1 cellular context compared by ENCODE assay signal in the genomic region with DNA sequence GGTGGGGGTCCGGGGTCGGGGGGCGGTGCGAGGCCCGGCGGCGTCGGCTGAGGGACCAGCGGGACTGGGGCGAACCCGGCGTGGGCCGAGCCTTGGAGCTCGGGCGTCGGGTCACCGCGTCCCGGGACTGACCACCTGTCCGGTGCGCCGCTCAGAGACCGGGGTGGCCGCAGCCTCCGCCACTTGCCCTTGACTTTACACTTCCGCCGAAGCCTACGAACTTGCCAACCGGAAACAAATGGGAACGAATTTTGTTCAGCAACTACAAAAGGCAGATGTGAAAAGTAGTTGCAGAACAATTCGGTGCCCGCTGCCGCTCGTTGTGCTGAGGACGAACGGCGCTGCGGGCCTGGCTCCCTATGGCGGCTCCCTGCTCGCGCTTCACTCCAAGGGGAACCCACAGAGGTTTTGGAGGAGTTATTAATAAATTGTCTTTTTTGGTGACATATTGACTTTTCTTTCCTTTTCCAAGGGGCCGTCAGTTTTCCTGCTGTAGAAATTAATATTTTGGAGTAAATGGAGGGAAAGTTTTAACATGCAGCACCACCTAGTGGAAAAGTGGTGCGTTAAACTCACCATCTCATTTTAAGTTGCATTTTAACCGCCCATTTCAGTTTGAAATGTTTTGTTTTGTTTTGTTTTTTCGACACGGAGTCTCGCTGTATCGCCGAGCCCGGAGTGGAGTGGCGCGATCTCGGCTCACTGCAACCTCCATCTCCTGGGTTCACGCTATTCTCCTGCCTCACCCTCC.
TF ChIP-seq lines count a peak whose summit lies in the region.

No MANE protein-coding gene starts in this region.

TF ChIP-seq in endothelial cell of umbilical vein, 7 proteins besides CTCF, POLR2A, EP300 and RAD21:
- TF ChIP-seq GATA2 (IDR thresholded peaks at IDR 0.05; ENCODE audit: insufficient read depth, insufficient read length, low read depth, low read length) (no peak), MYC (IDR thresholded peaks at IDR 0.05; ENCODE audit: low read depth, low read length) (no peak), POLR2AphosphoS5 (IDR thresholded peaks at IDR 0.05; ENCODE audit: insufficient read depth, low read depth, low read length) (no peak), MAX (IDR thresholded peaks at IDR 0.05; ENCODE audit: insufficient read depth, insufficient read length) (no peak), FOS (IDR thresholded peaks at IDR 0.05; ENCODE audit: borderline replicate concordance, insufficient read depth, low read length) (no peak), EZH2 (IDR thresholded peaks at IDR 0.05; ENCODE audit: borderline replicate concordance, low read depth, low read length, severe bottlenecking) (no peak), JUN (IDR thresholded peaks at IDR 0.05; ENCODE audit: borderline replicate concordance, insufficient read depth, insufficient read length, low read depth) (no peak)
